In the genomic region with DNA sequence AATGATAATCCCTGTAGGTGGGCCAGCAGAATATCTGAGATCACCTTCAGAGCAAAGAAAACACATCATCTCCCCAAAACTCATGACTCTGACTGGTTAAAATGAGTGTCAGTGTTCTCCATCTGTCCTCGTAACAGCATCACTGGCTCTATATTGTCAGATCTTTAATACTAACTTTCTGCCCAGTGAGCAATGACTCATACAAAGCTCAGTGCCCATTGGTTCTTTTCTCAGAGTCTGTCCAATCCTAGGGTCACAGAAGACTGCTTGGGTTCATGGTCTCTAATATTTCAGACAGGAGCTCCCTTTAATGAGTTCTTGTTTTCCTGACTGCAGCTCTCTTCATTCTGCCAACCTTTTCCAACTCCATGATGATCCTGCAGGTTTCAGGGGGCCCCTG, we compare ENCODE assay signal across 8 cellular contexts. TPM values are rescaled to one million over a fixed set of nuclear protein-coding genes. Genes with fewer than 3 reads are reported as not detected.
DNase-seq lines count a peak whose midpoint lies in the region; ATAC-seq, FAIRE-seq and TF ChIP-seq lines count a peak whose summit lies in the region.

No MANE protein-coding gene starts in this region.

- H3K27me3 Mint-ChIP-seq in activated CD4-positive, alpha-beta T cell treated with anti-CD3 and anti-CD28 coated beads for 36 hours: peaks cover 54% of the 10 kb centered on the region
- H3K27me3 Mint-ChIP-seq in activated naive CD8-positive, alpha-beta T cell treated with anti-CD3 and anti-CD28 coated beads, Interleukin-2, amount 50 U/mL, for 24 hours: peaks cover 55% of the 10 kb centered on the region

- H3K36me3 ChIP-seq in keratinocyte (ENCODE audit: control insufficient read depth in 2 of 2, extremely low read depth in 1 of 2, insufficient read depth in 2 of 2, low read length in 2 of 2): no peaks in the 10 kb centered on the region

- peak; percentile 41 for FAIRE-seq in keratinocyte (lab: Jason Lieb, UNC)

- no peak overlapping the region for H2AFZ ChIP-seq in keratinocyte (ENCODE audit: control insufficient read depth, low read length)

- H3K27ac Mint-ChIP-seq in activated CD4-positive, alpha-beta T cell treated with anti-CD3 and anti-CD28 coated beads for 36 hours: no peak overlapping the region
- H3K27ac Mint-ChIP-seq in activated naive CD8-positive, alpha-beta T cell treated with anti-CD3 and anti-CD28 coated beads, Interleukin-2, amount 50 U/mL, for 24 hours: no peak overlapping the region

- peaks cover under 1% of the 10 kb centered on the region for H3K4me1 Mint-ChIP-seq in activated CD4-positive, alpha-beta T cell treated with anti-CD3 and anti-CD28 coated beads for 36 hours
- peaks cover 23% of the 10 kb centered on the region for H3K4me1 Mint-ChIP-seq in activated naive CD8-positive, alpha-beta T cell treated with anti-CD3 and anti-CD28 coated beads, Interleukin-2, amount 50 U/mL, for 24 hours

- DNase-seq in activated CD4-positive, alpha-beta T cell treated with anti-CD3 and anti-CD28 coated beads for 36 hours: no peak
- DNase-seq in activated CD4-positive, alpha-beta T cell treated with anti-CD3 and anti-CD28 coated beads, Interleukin-2, amount 50 U/mL, for 48 hours: no peak
- peak; percentile 49 for DNase-seq in Jurkat, Clone E6-1 (ENCODE audit: low read depth, low spot score)
- DNase-seq in activated naive CD8-positive, alpha-beta T cell treated with anti-CD3 and anti-CD28 coated beads, Interleukin-2, amount 50 U/mL, for 24 hours: no peak
- DNase-seq in keratinocyte (ENCODE audit: low read depth, low spot score): no peak
- no peak for DNase-seq in NCI-H146 (lab: John Stamatoyannopoulos, UW)
- no peak for DNase-seq in activated gamma-delta T cell (lab: John Stamatoyannopoulos, UW)

- H3K4me1 ChIP-seq in keratinocyte (ENCODE audit: control insufficient read depth, extremely low read depth, insufficient read depth, low read length): no peaks in the 10 kb centered on the region

- no peak overlapping the region for H3K27ac ChIP-seq in keratinocyte (ENCODE audit: control insufficient read depth, insufficient read depth, low read length)

- H3K4me3 ChIP-seq in Jurkat, Clone E6-1 (ENCODE audit: low read length): no peak overlapping the region
- no peak overlapping the region for H3K4me3 ChIP-seq in keratinocyte (ENCODE audit: control insufficient read depth in 2 of 3, extremely low read depth in 1 of 3, insufficient read depth in 2 of 3, low read depth in 1 of 3, low read length in 3 of 3)

- dilution Hi-C loops in keratinocyte (cut with MboI; ENCODE audit: extremely low pct_ligation_motif_present, low sequenced_read_pairs): no loop called here

- POLR2A ChIA-PET in activated CD4-positive, alpha-beta T cell treated with anti-CD3 and anti-CD28 coated beads for 36 hours (lab: Charles Lee): interaction anchor here (0.6 to 1.1 kb wide), 2 partner anchors 128 to 143 kb away, joined by 3 to 4 read pairs; no protein-coding TSS in a partner anchor

- H3K4me2 ChIP-seq in keratinocyte (ENCODE audit: control insufficient read depth, extremely low read depth, insufficient read depth, low read depth, low read length): no peak overlapping the region

- no peaks in the 10 kb centered on the region for H3K9me3 Mint-ChIP-seq in activated CD4-positive, alpha-beta T cell treated with anti-CD3 and anti-CD28 coated beads for 36 hours (ENCODE audit: low read depth)
- H3K9me3 Mint-ChIP-seq in activated naive CD8-positive, alpha-beta T cell treated with anti-CD3 and anti-CD28 coated beads, Interleukin-2, amount 50 U/mL, for 24 hours: no peaks in the 10 kb centered on the region

- TF ChIP-seq CTCF in keratinocyte (optimal IDR thresholded peaks at IDR 0.05 in 1 of 3, IDR thresholded peaks at IDR 0.05 in 1 of 3, conservative IDR thresholded peaks at IDR 0.05 in 1 of 3; ENCODE audit: extremely low read depth in 1 of 3, insufficient read depth in 2 of 3, low read length in 3 of 3): no peak

- peak; percentile 91 for ATAC-seq in activated CD4-positive, alpha-beta T cell treated with anti-CD3 and anti-CD28 coated beads for 36 hours
- ATAC-seq in GM21576 (IDR thresholded peaks at IDR 0.05; ENCODE audit: unreplicated experiment): peak; percentile 83
- ATAC-seq in activated naive CD8-positive, alpha-beta T cell treated with anti-CD3 and anti-CD28 coated beads, Interleukin-2, amount 50 U/mL, for 24 hours: peak; percentile 83

- H4K20me1 ChIP-seq in keratinocyte (ENCODE audit: control insufficient read depth, extremely low read depth, insufficient read depth, low read length): no peaks in the 10 kb centered on the region

- no peak overlapping the region for H3K4me3 Mint-ChIP-seq in activated CD4-positive, alpha-beta T cell treated with anti-CD3 and anti-CD28 coated beads for 36 hours
- H3K4me3 Mint-ChIP-seq in activated naive CD8-positive, alpha-beta T cell treated with anti-CD3 and anti-CD28 coated beads, Interleukin-2, amount 50 U/mL, for 24 hours: no peak overlapping the region

- H3K79me2 ChIP-seq in keratinocyte (ENCODE audit: control insufficient read depth, insufficient read depth, low read length): no peaks in the 10 kb centered on the region

- H3K27me3 ChIP-seq in keratinocyte (ENCODE audit: control insufficient read depth, extremely low read depth, insufficient read depth, low read length): peaks cover 22% of the 10 kb centered on the region

- no peaks in the 10 kb centered on the region for H3K36me3 Mint-ChIP-seq in activated CD4-positive, alpha-beta T cell treated with anti-CD3 and anti-CD28 coated beads for 36 hours (ENCODE audit: low read depth)
- H3K36me3 Mint-ChIP-seq in activated naive CD8-positive, alpha-beta T cell treated with anti-CD3 and anti-CD28 coated beads, Interleukin-2, amount 50 U/mL, for 24 hours (ENCODE audit: low read depth): no peaks in the 10 kb centered on the region

- H3K9ac ChIP-seq in keratinocyte (ENCODE audit: control insufficient read depth, extremely low read depth, insufficient read depth, low read length): no peak overlapping the region

- CTCF ChIA-PET in activated CD4-positive, alpha-beta T cell treated with anti-CD3 and anti-CD28 coated beads for 36 hours (lab: Charles Lee): interaction anchor here (0.7 to 1.3 kb wide), 4 partner anchors 14 to 254 kb away, joined by 3 read pairs; no protein-coding TSS in a partner anchor

- H3K9me1 ChIP-seq in keratinocyte (ENCODE audit: control insufficient read depth, extremely low read depth, insufficient read depth, low read length): no peaks in the 10 kb centered on the region

- H3K9me3 ChIP-seq in keratinocyte (ENCODE audit: control insufficient read depth, low read depth, low read length): no peaks in the 10 kb centered on the region

- intact Hi-C loops in activated CD4-positive, alpha-beta T cell treated with anti-CD3 and anti-CD28 coated beads for 36 hours (cut with DNase I, micrococcal nuclease): no loop called here

RNA-seq across cellular contexts. Expression of a gene that starts 36.4 kb away (rescaled TPM):
- total RNA-seq in activated CD4-positive, alpha-beta T cell treated with anti-CD3 and anti-CD28 coated beads for 36 hours: 1 to 10 TPM; 5.2 to 5.4 TPM
- not detected for polyA plus RNA-seq in Jurkat, Clone E6-1 (2012; ENCODE audit: insufficient read depth, insufficient read length)
- 0.13 to 0.26 TPM in 2 of 3 replicates, not detected in the other for polyA plus RNA-seq in keratinocyte
- not detected for polyA plus RNA-seq in keratinocyte (2011; ENCODE audit: low read depth)
- not detected in 2 replicates for polyA plus RNA-seq in keratinocyte (2011; cell fraction: cytosol; rRNA removed)
- polyA plus RNA-seq in keratinocyte (2011; cell fraction: nucleus; rRNA removed): not detected in 2 replicates
- not detected in 2 replicates for polyA plus RNA-seq in keratinocyte (2012; ENCODE audit: low replicate concordance)
- not detected in 3 replicates for polyA minus RNA-seq in keratinocyte
- not detected for polyA minus RNA-seq in keratinocyte (2011; cell fraction: cytosol; rRNA and poly(A)+ RNA removed)
- not detected in 2 replicates for polyA minus RNA-seq in keratinocyte (2011; cell fraction: nucleus; rRNA and poly(A)+ RNA removed)

RNA-seq across cellular contexts. Expression of a gene that starts 38.7 kb away (rescaled TPM):
- 10 to 100 TPM; 11.5 to 13.3 TPM for total RNA-seq in activated CD4-positive, alpha-beta T cell treated with anti-CD3 and anti-CD28 coated beads for 36 hours
- polyA plus RNA-seq in Jurkat, Clone E6-1 (2012; ENCODE audit: insufficient read depth, insufficient read length): 1.3 TPM
- polyA plus RNA-seq in keratinocyte: 0.09 to 0.61 TPM in 2 of 3 replicates, not detected in the other
- polyA plus RNA-seq in keratinocyte (2011; ENCODE audit: low read depth): not detected
- not detected in 2 replicates for polyA plus RNA-seq in keratinocyte (2011; cell fraction: cytosol; rRNA removed)
- not detected in 2 replicates for polyA plus RNA-seq in keratinocyte (2011; cell fraction: nucleus; rRNA removed)
- not detected in 2 replicates for polyA plus RNA-seq in keratinocyte (2012; ENCODE audit: low replicate concordance)
- polyA minus RNA-seq in keratinocyte: not detected in 3 replicates
- not detected for polyA minus RNA-seq in keratinocyte (2011; cell fraction: cytosol; rRNA and poly(A)+ RNA removed)
- not detected in 2 replicates for polyA minus RNA-seq in keratinocyte (2011; cell fraction: nucleus; rRNA and poly(A)+ RNA removed)
